In genomic region chr10:124672181-124672638, GRCh38 we compare ENCODE assay signal across 10 cellular contexts.
DNase-seq lines count a peak whose midpoint lies in the region; ATAC-seq and TF ChIP-seq lines count a peak whose summit lies in the region.
"Had no signal": no experiment of that assay in that cellular context is flagged by ENCODE, and none has a peak within 500 bp of the region (broad histone marks: within the 10 kb centered on the region; RNA-seq: fewer than 3 reads in every experiment).

No MANE protein-coding gene starts in this region.

- peak; percentile 24 for ATAC-seq in stimulated activated naive CD8-positive, alpha-beta T cell treated with anti-CD3 and anti-CD28 coated beads, Interleukin-15, amount 100 ng/mL, for 72 hours
- no peak for ATAC-seq in stimulated activated naive CD8-positive, alpha-beta T cell treated with anti-CD3 and anti-CD28 coated beads, Interleukin-15, Interleukin-2, amounts not matched to agents 100 U/mL and 50 U/mL, for 24 hours
- no peak for ATAC-seq in HG02571 (IDR thresholded peaks at IDR 0.05; ENCODE audit: unreplicated experiment)

- no peak overlapping the region for H3K18ac ChIP-seq in mesendoderm (ENCODE audit: low read length)

- peaks cover 71% of the 10 kb centered on the region for H3K79me2 ChIP-seq in neural progenitor cell (ENCODE audit: low read depth)
- H3K79me2 ChIP-seq in mesendoderm (ENCODE audit: control insufficient read depth, insufficient read depth, low read length): no peaks in the 10 kb centered on the region

- intact Hi-C loops in esophagus muscularis mucosa (cut with DNase I): no loop called here

- TF ChIP-seq CTCF in esophagus muscularis mucosa (IDR thresholded peaks at IDR 0.05): no peak
- no peak for TF ChIP-seq CTCF in neural progenitor cell (IDR thresholded peaks at IDR 0.05)

- no peak overlapping the region for H4K8ac ChIP-seq in mesendoderm (ENCODE audit: low read depth, low read length)

- peaks cover 26% of the 10 kb centered on the region for H3F3A ChIP-seq in neural progenitor cell (ENCODE audit: low read depth)

- TF ChIP-seq EP300 in esophagus muscularis mucosa (IDR thresholded peaks at IDR 0.05): no peak

- no peak overlapping the region for H2AK5ac ChIP-seq in mesendoderm (ENCODE audit: low read length)

- no peak for DNase-seq in stimulated activated naive CD8-positive, alpha-beta T cell treated with anti-CD3 and anti-CD28 coated beads, Interleukin-15, amount 100 ng/mL, for 72 hours
- no peak for DNase-seq in stimulated activated naive CD8-positive, alpha-beta T cell treated with anti-CD3 and anti-CD28 coated beads, Interleukin-15, Interleukin-2, amounts not matched to agents 100 U/mL and 50 U/mL, for 24 hours
- DNase-seq in esophagus muscularis mucosa (ENCODE audit: extremely low spot score) (no peak), neural progenitor cell (ENCODE audit: low spot score) (peak; percentile 76), COR-L47 (lab: John Stamatoyannopoulos, UW) (no peak), mesendoderm (no peak)
- DNase-seq in activated effector memory CD4-positive, alpha-beta T cell treated with anti-CD3 and anti-CD28 coated beads, Interleukin-2, amount 50 U/mL, for 16 hours: no peak
- DNase-seq: stimulated activated CD4-positive, alpha-beta T cell treated with anti-CD3 and anti-CD28 coated beads, Interleukin-4, amount 100 ng/mL, for 1 hour had no signal

- H3K27me3 ChIP-seq in esophagus muscularis mucosa (no peaks in the 10 kb centered on the region), neural progenitor cell (no peaks in the 10 kb centered on the region), mesendoderm (ENCODE audit: insufficient read depth, low read length, poor library complexity) (no peaks in the 10 kb centered on the region)

- H3K23ac ChIP-seq in mesendoderm (ENCODE audit: low read length): no peak overlapping the region

- H3K4me3 ChIP-seq in esophagus muscularis mucosa (no peak overlapping the region), neural progenitor cell (no peak overlapping the region), mesendoderm (ENCODE audit: low read length) (no peak overlapping the region)
- H3K4me3 ChIP-seq: mucosa of descending colon had no signal

- H3K36me3 ChIP-seq in esophagus muscularis mucosa (peaks cover 0 to 5% (median 0%) of the 10 kb centered on the region in 4 donors), neural progenitor cell (no peaks in the 10 kb centered on the region), mesendoderm (ENCODE audit: control insufficient read depth, insufficient read depth, low read length) (no peaks in the 10 kb centered on the region)

- H3K56ac ChIP-seq in mesendoderm (ENCODE audit: low read length): no peak overlapping the region

- WGBS in esophagus muscularis mucosa: 67% methylated on average over 15 of the region's 16 CpGs
- WGBS in mesendoderm (ENCODE audit: extremely low coverage, insufficient coverage, low lambda C conversion rate): no CpG with 5 or more reads among the region's 16 CpGs

- H3K79me1 ChIP-seq in mesendoderm (ENCODE audit: low read length): peaks cover 16% of the 10 kb centered on the region

- peak overlapping the region; percentile 56 for H3K4me2 ChIP-seq in neural progenitor cell
- no peak overlapping the region for H3K4me2 ChIP-seq in mesendoderm (ENCODE audit: low read length)

- H2BK15ac ChIP-seq in mesendoderm (replicated peaks; ENCODE audit: low read depth): no peak overlapping the region

- no peak overlapping the region for H3K4ac ChIP-seq in mesendoderm (ENCODE audit: low read depth, low read length)

- no peaks in the 10 kb centered on the region for H3K9me3 Mint-ChIP-seq in stimulated activated naive CD8-positive, alpha-beta T cell treated with anti-CD3 and anti-CD28 coated beads, Interleukin-15, amount 100 ng/mL, for 72 hours
- H3K9me3 Mint-ChIP-seq in neural progenitor cell: no peaks in the 10 kb centered on the region

- no peak overlapping the region for H2BK5ac ChIP-seq in mesendoderm (ENCODE audit: low read length)

- TF ChIP-seq POLR2A in esophagus muscularis mucosa (IDR thresholded peaks at IDR 0.05; ENCODE audit: low read depth): no peak

- peaks cover 85% of the 10 kb centered on the region for H3K4me1 Mint-ChIP-seq in stimulated activated naive CD8-positive, alpha-beta T cell treated with anti-CD3 and anti-CD28 coated beads, Interleukin-15, amount 100 ng/mL, for 72 hours
- peaks cover 65% of the 10 kb centered on the region for H3K4me1 Mint-ChIP-seq in neural progenitor cell

- H4K20me1 ChIP-seq in neural progenitor cell (ENCODE audit: low read depth): peaks cover 74% of the 10 kb centered on the region

- H3K36me3 Mint-ChIP-seq in neural progenitor cell: peaks cover 7% of the 10 kb centered on the region

- H3K9me3 ChIP-seq in esophagus muscularis mucosa (no peaks in the 10 kb centered on the region), neural progenitor cell (ENCODE audit: low read depth) (no peaks in the 10 kb centered on the region)
- H3K9me3 ChIP-seq: mucosa of descending colon had no signal

- peak overlapping the region; percentile 38 to 52 (median 48) for H3K27ac ChIP-seq in esophagus muscularis mucosa (replicated peaks in 1 of 4)
- peak overlapping the region; percentile 90 for H3K27ac ChIP-seq in neural progenitor cell
- H3K27ac ChIP-seq in mesendoderm (ENCODE audit: low read depth, low read length): no peak overlapping the region

- H3K27ac Mint-ChIP-seq in stimulated activated naive CD8-positive, alpha-beta T cell treated with anti-CD3 and anti-CD28 coated beads, Interleukin-15, amount 100 ng/mL, for 72 hours: peak overlapping the region in 1 of 2 donors; percentile 42
- H3K27ac Mint-ChIP-seq in neural progenitor cell: no peak overlapping the region

- no peaks in the 10 kb centered on the region for H3K27me3 Mint-ChIP-seq in stimulated activated naive CD8-positive, alpha-beta T cell treated with anti-CD3 and anti-CD28 coated beads, Interleukin-15, amount 100 ng/mL, for 72 hours
- peaks cover 9% of the 10 kb centered on the region for H3K27me3 Mint-ChIP-seq in neural progenitor cell (ENCODE audit: insufficient read depth, low read depth)

- no peak overlapping the region for H3K9ac ChIP-seq in neural progenitor cell
- H3K9ac ChIP-seq in mesendoderm (ENCODE audit: low read length): no peak overlapping the region

- H2AFZ ChIP-seq in neural progenitor cell (replicated peaks): no peak overlapping the region

- H3K4me1 ChIP-seq in esophagus muscularis mucosa (peaks cover 87 to 98% (median 97%) of the 10 kb centered on the region in 4 donors), neural progenitor cell (peaks cover 65% of the 10 kb centered on the region), mesendoderm (ENCODE audit: control insufficient read depth, low read depth, low read length) (peaks cover 4% of the 10 kb centered on the region)

- H4K5ac ChIP-seq in mesendoderm (ENCODE audit: low read length): no peak overlapping the region

- no peak overlapping the region for H2BK120ac ChIP-seq in mesendoderm (ENCODE audit: low read depth, low read length)

- peak overlapping the region; percentile 8 to 50 for H3K4me3 Mint-ChIP-seq in stimulated activated naive CD8-positive, alpha-beta T cell treated with anti-CD3 and anti-CD28 coated beads, Interleukin-15, amount 100 ng/mL, for 72 hours
- H3K4me3 Mint-ChIP-seq in neural progenitor cell: no peak overlapping the region
